2 cellular contexts compared by ENCODE assay signal in the genomic region with DNA sequence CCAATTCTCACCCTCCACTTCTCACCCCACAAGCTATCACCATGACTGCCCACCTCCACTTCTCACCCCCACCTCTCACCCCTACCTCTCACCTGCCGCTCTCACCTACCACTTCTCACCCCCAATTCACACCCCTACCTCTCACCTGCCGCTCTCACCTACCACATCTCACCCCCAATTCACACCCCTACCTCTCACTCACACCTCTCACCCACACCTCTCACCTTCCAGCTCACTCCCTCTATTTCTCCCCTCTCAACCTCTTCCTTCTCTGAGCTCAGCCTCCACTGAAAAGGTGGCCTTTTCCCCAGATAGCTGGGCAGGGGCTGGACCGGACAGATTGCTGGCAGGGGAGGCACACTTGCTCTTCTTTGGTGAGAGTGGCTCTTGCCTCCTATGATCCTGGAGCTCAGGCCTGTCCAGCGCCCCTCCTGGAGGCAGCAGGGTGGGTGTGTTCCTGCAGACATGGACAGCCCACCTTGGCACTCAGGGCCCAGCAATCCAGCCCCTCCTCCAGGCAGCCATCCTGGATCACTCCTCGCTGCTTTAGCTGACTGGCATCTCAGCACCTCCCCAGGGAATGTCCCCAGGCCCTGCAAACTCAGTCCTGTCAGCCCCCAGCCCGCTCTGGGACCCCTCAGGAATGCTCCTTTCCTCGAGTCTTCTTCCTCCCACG. TPM values are rescaled to one million over a fixed set of nuclear protein-coding genes. Genes with fewer than 3 reads are reported as not detected.
"Had no signal": no experiment of that assay in that cellular context is flagged by ENCODE, and none has a peak within 500 bp of the region (broad histone marks: within the 10 kb centered on the region; RNA-seq: fewer than 3 reads in every experiment).

No MANE protein-coding gene starts in this region.

RNA-seq across cellular contexts. Expression of a gene that starts 25.7 kb away (rescaled TPM):
- total RNA-seq: endothelial cell of umbilical vein, fibroblast of lung had no signal
- polyA plus RNA-seq: endothelial cell of umbilical vein had no signal
